In genomic region chr19:18635831-18636182, GRCh38 we compare ENCODE assay signal across 8 cellular contexts. TPM values are rescaled to one million over a fixed set of nuclear protein-coding genes. Genes with fewer than 3 reads are reported as not detected.
DNase-seq lines count a peak whose midpoint lies in the region; TF ChIP-seq lines count a peak whose summit lies in the region.
"Had no signal": no experiment of that assay in that cellular context is flagged by ENCODE, and none has a peak within 500 bp of the region (broad histone marks: within the 10 kb centered on the region; RNA-seq: fewer than 3 reads in every experiment).

No MANE protein-coding gene starts in this region.

- H3K4me1 ChIP-seq in HEK293 (ENCODE audit: control insufficient read depth, insufficient read depth, low read length) (peaks cover 8% of the 10 kb centered on the region; the same call in 1 of the 2 replicates), neuronal stem cell (ENCODE audit: control insufficient read depth in 2 of 2, insufficient read depth in 1 of 2, low read depth in 1 of 2, low read length in 2 of 2) (peaks cover 7 to 22% of the 10 kb centered on the region in 2 donors)

- DNase-seq in activated T-helper 1 cell treated with anti-CD3 and anti-CD28 coated beads, Interleukin-12 subunit alpha, Interleukin-12 subunit beta, Interleukin-2, Interleukin-4 antibody, amounts not matched to agents 30 ng/mL and 10 ng/mL and 1 ng/mL, durations not matched to agents 14 hours and 24 hours and 36 hours (ENCODE audit: low spot score): no peak
- no peak for DNase-seq in neuronal stem cell (ENCODE audit: low spot score)
- DNase-seq in NCI-H524 treated with DMSO at 0.1 percent for 48 hours (lab: John Stamatoyannopoulos, UW): no peak
- no peak for DNase-seq in effector CD4-positive, alpha-beta T cell
- no peak for DNase-seq in NOMO-1 (lab: John Stamatoyannopoulos, UW; ENCODE audit: unreplicated experiment in 2 of 2)

- peak overlapping the region; percentile 87 for H2AFZ ChIP-seq in neuronal stem cell (ENCODE audit: low read length)

- H2AK5ac ChIP-seq in neuronal stem cell (ENCODE audit: low read depth, low read length): peak overlapping the region; percentile 37

- peaks cover 5% of the 10 kb centered on the region for H3K27me3 Mint-ChIP-seq in activated T-helper 1 cell treated with anti-CD3 and anti-CD28 coated beads, Interleukin-12 subunit alpha, Interleukin-12 subunit beta, Interleukin-2, Interleukin-4 antibody, amounts not matched to agents 30 ng/mL and 10 ng/mL and 1 ng/mL, durations not matched to agents 14 hours and 24 hours and 36 hours (ENCODE audit: insufficient read depth)

- no peak overlapping the region for H4K8ac ChIP-seq in neuronal stem cell (ENCODE audit: low read depth, low read length)

- H2BK120ac ChIP-seq in neuronal stem cell (ENCODE audit: low read depth, low read length): no peak overlapping the region

- no peaks in the 10 kb centered on the region; a peak in 1 of 3 replicates for H3K36me3 ChIP-seq in HEK293 (ENCODE audit: control insufficient read depth in 2 of 2, insufficient read depth in 1 of 2, low read length in 2 of 2)
- H3K36me3 ChIP-seq in neuronal stem cell (replicated peaks in 1 of 2; ENCODE audit: control insufficient read depth in 2 of 2, insufficient read depth in 2 of 2, low read length in 2 of 2): peaks cover 0 to 6% of the 10 kb centered on the region in 2 donors
- H3K36me3 ChIP-seq: SJSA1 had no signal

- H3K36me3 Mint-ChIP-seq in activated T-helper 1 cell treated with anti-CD3 and anti-CD28 coated beads, Interleukin-12 subunit alpha, Interleukin-12 subunit beta, Interleukin-2, Interleukin-4 antibody, amounts not matched to agents 30 ng/mL and 10 ng/mL and 1 ng/mL, durations not matched to agents 14 hours and 24 hours and 36 hours (ENCODE audit: low read depth): peaks cover 2% of the 10 kb centered on the region

- H3K4me2 ChIP-seq in neuronal stem cell (ENCODE audit: insufficient read depth, low read length, poor library complexity, severe bottlenecking): peak overlapping the region; percentile 11

- POLR2A ChIA-PET in HEK293 (lab: Yijun Ruan, JAX): interaction anchor here (1.2 kb wide), 1 partner anchor 64 kb away, joined by 3 read pairs; the partner anchor contains the start of gene UBA52

- no peak for TF ChIP-seq CTCF in HEK293 (tag by site-specific recombination; IDR thresholded peaks at IDR 0.05)

- no peak overlapping the region for H3K4ac ChIP-seq in neuronal stem cell (ENCODE audit: low read length)

- no peak overlapping the region for H3K18ac ChIP-seq in neuronal stem cell (ENCODE audit: low read length)

- peak overlapping the region; percentile 80 for H3K4me3 Mint-ChIP-seq in activated T-helper 1 cell treated with anti-CD3 and anti-CD28 coated beads, Interleukin-12 subunit alpha, Interleukin-12 subunit beta, Interleukin-2, Interleukin-4 antibody, amounts not matched to agents 30 ng/mL and 10 ng/mL and 1 ng/mL, durations not matched to agents 14 hours and 24 hours and 36 hours

- H3K4me3 ChIP-seq in HEK293 (ENCODE audit: low read depth, low read length): no peak overlapping the region
- peak overlapping the region in 1 of 2 donors; percentile 96 for H3K4me3 ChIP-seq in neuronal stem cell (ENCODE audit: low read length in 2 of 2)

- intact Hi-C loops in activated T-helper 1 cell treated with anti-CD3 and anti-CD28 coated beads, Interleukin-12 subunit alpha, Interleukin-12 subunit beta, Interleukin-2, Interleukin-4 antibody, amounts not matched to agents 30 ng/mL and 10 ng/mL and 1 ng/mL, durations not matched to agents 14 hours and 24 hours and 36 hours (cut with micrococcal nuclease): loop anchor here (1.0 to 5.0 kb wide), 16 partner anchors 47 to 684 kb away; partner anchors contain the start of genes BORCS8, COPE, CRTC1 and DDX49

- CTCF ChIA-PET in HEK293 (lab: Yijun Ruan, JAX): no interaction called here

- no peaks in the 10 kb centered on the region for H3K9me3 ChIP-seq in HEK293 (ENCODE audit: control insufficient read depth, insufficient read depth, low read depth, low read length)
- H3K9me3 ChIP-seq in neuronal stem cell (replicated peaks in 1 of 2; ENCODE audit: control insufficient read depth in 2 of 2, insufficient read depth in 1 of 2, low read depth in 1 of 2, low read length in 2 of 2): no peaks in the 10 kb centered on the region
- H3K9me3 ChIP-seq: SJSA1 had no signal

- H4K91ac ChIP-seq in neuronal stem cell (ENCODE audit: low read depth, low read length, poor library complexity): no peak overlapping the region

- peaks cover 22% of the 10 kb centered on the region for H3K4me1 Mint-ChIP-seq in activated T-helper 1 cell treated with anti-CD3 and anti-CD28 coated beads, Interleukin-12 subunit alpha, Interleukin-12 subunit beta, Interleukin-2, Interleukin-4 antibody, amounts not matched to agents 30 ng/mL and 10 ng/mL and 1 ng/mL, durations not matched to agents 14 hours and 24 hours and 36 hours (ENCODE audit: low read depth)

- no CpG with 5 or more reads among the region's 6 CpGs for WGBS in neuronal stem cell (ENCODE audit: extremely low coverage in 2 of 2, insufficient read length in 2 of 2, insufficient replicate concordance in 1 of 2), 2 donors

- H3K79me1 ChIP-seq in neuronal stem cell (ENCODE audit: low read depth, low read length): peaks cover 9% of the 10 kb centered on the region

- H2BK12ac ChIP-seq in neuronal stem cell (ENCODE audit: low read length): no peak overlapping the region

- H3K23ac ChIP-seq in neuronal stem cell (ENCODE audit: low read depth, low read length, poor library complexity): no peak overlapping the region

- H3K9ac ChIP-seq in neuronal stem cell (ENCODE audit: low read depth, low read length, poor library complexity): no peak overlapping the region

- H3K14ac ChIP-seq in neuronal stem cell (ENCODE audit: low read length): no peak overlapping the region

- no peak overlapping the region for H3K27ac ChIP-seq in HEK293 (ENCODE audit: extremely low read depth, low read depth, low read length)
- no peak overlapping the region for H3K27ac ChIP-seq in neuronal stem cell (replicated peaks; ENCODE audit: low read length)
- H3K27ac ChIP-seq: SJSA1 had no signal

- H3K27ac Mint-ChIP-seq in activated T-helper 1 cell treated with anti-CD3 and anti-CD28 coated beads, Interleukin-12 subunit alpha, Interleukin-12 subunit beta, Interleukin-2, Interleukin-4 antibody, amounts not matched to agents 30 ng/mL and 10 ng/mL and 1 ng/mL, durations not matched to agents 14 hours and 24 hours and 36 hours: no peak overlapping the region

- H2BK15ac ChIP-seq in neuronal stem cell (ENCODE audit: low read length): peak overlapping the region; percentile 67

- H3K9me3 Mint-ChIP-seq in activated T-helper 1 cell treated with anti-CD3 and anti-CD28 coated beads, Interleukin-12 subunit alpha, Interleukin-12 subunit beta, Interleukin-2, Interleukin-4 antibody, amounts not matched to agents 30 ng/mL and 10 ng/mL and 1 ng/mL, durations not matched to agents 14 hours and 24 hours and 36 hours: no peaks in the 10 kb centered on the region

- H2BK5ac ChIP-seq in neuronal stem cell (ENCODE audit: low read length): peak overlapping the region; percentile 24

- H3K27me3 ChIP-seq in neuronal stem cell (ENCODE audit: control insufficient read depth in 3 of 3, insufficient read depth in 3 of 3, low read depth in 1 of 3, low read length in 3 of 3): peaks cover 0 to 9% (median 0%) of the 10 kb centered on the region in 3 experiments

TF ChIP-seq in HEK293, 187 proteins besides CTCF, POLR2A, EP300 and RAD21:
- TF ChIP-seq ZNF169 (tag by site-specific recombination; IDR thresholded peaks at IDR 0.05): 0 out of 2 replicates have a peak, but pooled peaks have one; percentile 13
- TF ChIP-seq, protein P1, sequence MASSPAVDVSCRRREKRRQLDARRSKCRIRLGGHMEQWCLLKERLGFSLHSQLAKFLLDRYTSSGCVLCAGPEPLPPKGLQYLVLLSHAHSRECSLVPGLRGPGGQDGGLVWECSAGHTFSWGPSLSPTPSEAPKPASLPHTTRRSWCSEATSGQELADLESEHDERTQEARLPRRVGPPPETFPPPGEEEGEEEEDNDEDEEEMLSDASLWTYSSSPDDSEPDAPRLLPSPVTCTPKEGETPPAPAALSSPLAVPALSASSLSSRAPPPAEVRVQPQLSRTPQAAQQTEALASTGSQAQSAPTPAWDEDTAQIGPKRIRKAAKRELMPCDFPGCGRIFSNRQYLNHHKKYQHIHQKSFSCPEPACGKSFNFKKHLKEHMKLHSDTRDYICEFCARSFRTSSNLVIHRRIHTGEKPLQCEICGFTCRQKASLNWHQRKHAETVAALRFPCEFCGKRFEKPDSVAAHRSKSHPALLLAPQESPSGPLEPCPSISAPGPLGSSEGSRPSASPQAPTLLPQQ (tag by site-specific recombination; IDR thresholded peaks at IDR 0.05): no peak

RNA-seq across cellular contexts. Expression of gene KLHL26, which starts 1.0 kb away (rescaled TPM):
- 12.7 and 16.0 TPM in 2 replicates for total RNA-seq in activated T-helper 1 cell treated with anti-CD3 and anti-CD28 coated beads, Interleukin-12 subunit alpha, Interleukin-12 subunit beta, Interleukin-2, Interleukin-4 antibody, amounts not matched to agents 30 ng/mL and 10 ng/mL and 1 ng/mL, durations not matched to agents 14 hours and 24 hours and 36 hours
- 3.8 TPM for polyA plus RNA-seq in neuronal stem cell (2013, experiment 1 of 2)
- 4.4 TPM for polyA plus RNA-seq in neuronal stem cell (2013, experiment 2 of 2)

RNA-seq across cellular contexts. Expression of gene TMEM59L, which starts 23.1 kb away (rescaled TPM):
- total RNA-seq in activated T-helper 1 cell treated with anti-CD3 and anti-CD28 coated beads, Interleukin-12 subunit alpha, Interleukin-12 subunit beta, Interleukin-2, Interleukin-4 antibody, amounts not matched to agents 30 ng/mL and 10 ng/mL and 1 ng/mL, durations not matched to agents 14 hours and 24 hours and 36 hours: 0.10 and 0.17 TPM in 2 replicates
- 7.1 TPM for polyA plus RNA-seq in neuronal stem cell (2013, experiment 1 of 2)
- polyA plus RNA-seq in neuronal stem cell (2013, experiment 2 of 2): 6.4 TPM
- total RNA-seq: SJSA1 had no signal

RNA-seq across cellular contexts. Expression of gene CRLF1, which starts 29.2 kb away (rescaled TPM):
- not detected in 2 replicates for total RNA-seq in activated T-helper 1 cell treated with anti-CD3 and anti-CD28 coated beads, Interleukin-12 subunit alpha, Interleukin-12 subunit beta, Interleukin-2, Interleukin-4 antibody, amounts not matched to agents 30 ng/mL and 10 ng/mL and 1 ng/mL, durations not matched to agents 14 hours and 24 hours and 36 hours
- polyA plus RNA-seq in neuronal stem cell (2013, experiment 1 of 2): 0.24 TPM
- polyA plus RNA-seq in neuronal stem cell (2013, experiment 2 of 2): 0.33 TPM
- total RNA-seq: fibroblast of villous mesenchyme had no signal

RNA-seq across cellular contexts. Expression of gene REX1BD, which starts 47.2 kb away (rescaled TPM):
- 134 and 135 TPM in 2 replicates for total RNA-seq in activated T-helper 1 cell treated with anti-CD3 and anti-CD28 coated beads, Interleukin-12 subunit alpha, Interleukin-12 subunit beta, Interleukin-2, Interleukin-4 antibody, amounts not matched to agents 30 ng/mL and 10 ng/mL and 1 ng/mL, durations not matched to agents 14 hours and 24 hours and 36 hours
- 85.7 TPM for polyA plus RNA-seq in neuronal stem cell (2013, experiment 1 of 2)
- polyA plus RNA-seq in neuronal stem cell (2013, experiment 2 of 2): 81.2 TPM

RNA-seq across cellular contexts. Expression of gene CRTC1, which starts 47.7 kb away (rescaled TPM):
- 6.1 and 7.6 TPM in 2 replicates for total RNA-seq in activated T-helper 1 cell treated with anti-CD3 and anti-CD28 coated beads, Interleukin-12 subunit alpha, Interleukin-12 subunit beta, Interleukin-2, Interleukin-4 antibody, amounts not matched to agents 30 ng/mL and 10 ng/mL and 1 ng/mL, durations not matched to agents 14 hours and 24 hours and 36 hours
- polyA plus RNA-seq in neuronal stem cell (2013, experiment 1 of 2): 17.4 TPM
- polyA plus RNA-seq in neuronal stem cell (2013, experiment 2 of 2): 17.8 TPM
